In the genomic region with DNA sequence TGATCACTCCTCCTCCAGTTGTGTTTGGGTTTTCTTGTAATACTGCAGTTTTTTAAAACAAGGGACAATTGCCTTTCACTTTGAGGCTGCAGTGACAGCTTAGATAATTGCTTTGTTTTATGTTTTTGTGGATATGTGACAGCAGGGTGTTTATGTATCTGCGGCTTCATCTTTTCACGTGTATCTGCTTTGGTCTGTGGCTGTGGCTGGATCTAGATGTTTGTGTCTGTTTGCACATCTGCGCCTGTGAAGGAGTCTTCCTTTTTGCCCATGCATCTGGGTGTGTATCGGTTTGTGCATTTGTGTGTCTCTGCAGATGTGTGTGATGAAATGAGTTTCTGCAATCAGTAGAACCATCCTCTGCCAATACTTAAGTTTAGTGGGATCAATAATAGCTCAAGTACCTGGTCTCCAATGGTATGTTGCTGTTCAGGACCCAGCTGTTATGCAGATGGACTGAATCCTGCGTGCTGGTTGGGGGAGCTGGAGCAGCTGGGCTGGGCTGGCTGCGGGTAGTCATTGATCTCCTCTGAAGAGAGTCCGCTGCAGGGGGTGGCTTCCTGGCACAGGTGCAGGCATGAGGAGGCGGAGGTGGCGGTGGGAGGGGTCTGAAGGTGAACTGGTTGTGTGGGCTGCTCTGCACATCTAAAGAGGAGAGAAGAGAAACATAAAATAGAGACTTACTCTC, we compare ENCODE assay signal across 11 cellular contexts.
DNase-seq lines count a peak whose midpoint lies in the region; ATAC-seq and TF ChIP-seq lines count a peak whose summit lies in the region.
"Had no signal": no experiment of that assay in that cellular context is flagged by ENCODE, and none has a peak within 500 bp of the region (broad histone marks: within the 10 kb centered on the region; RNA-seq: fewer than 3 reads in every experiment).

No MANE protein-coding gene starts in this region.

- H3K27me3 ChIP-seq in H7 (ENCODE audit: control insufficient read depth, insufficient read depth, low read length), result no peaks in the 10 kb centered on the region

- no peak for ATAC-seq in GM21717 (IDR thresholded peaks at IDR 0.05; ENCODE audit: unreplicated experiment)

- H3K4me3 Mint-ChIP-seq in activated naive CD8-positive, alpha-beta T cell treated with anti-CD3 and anti-CD28 coated beads for 36 hours, result peak overlapping the region; percentile 60
- no peak overlapping the region for H3K4me3 Mint-ChIP-seq in MCF 10A (ENCODE audit: unreplicated experiment)

- H3K36me3 Mint-ChIP-seq in activated naive CD8-positive, alpha-beta T cell treated with anti-CD3 and anti-CD28 coated beads for 36 hours, result no peaks in the 10 kb centered on the region
- H3K36me3 Mint-ChIP-seq in MCF 10A (ENCODE audit: insufficient read depth, unreplicated experiment), result no peaks in the 10 kb centered on the region

- H3K27me3 Mint-ChIP-seq in activated naive CD8-positive, alpha-beta T cell treated with anti-CD3 and anti-CD28 coated beads for 36 hours, result no peaks in the 10 kb centered on the region
- no peaks in the 10 kb centered on the region for H3K27me3 Mint-ChIP-seq in MCF 10A (ENCODE audit: insufficient read depth, unreplicated experiment)

- H3K9me3 Mint-ChIP-seq in activated naive CD8-positive, alpha-beta T cell treated with anti-CD3 and anti-CD28 coated beads for 36 hours, result peaks cover 1% of the 10 kb centered on the region
- no peaks in the 10 kb centered on the region for H3K9me3 Mint-ChIP-seq in MCF 10A (ENCODE audit: unreplicated experiment)

- H3K4me3 ChIP-seq in H7 (ENCODE audit: insufficient read depth, low read depth, low read length), result no peak overlapping the region
- H3K4me3 ChIP-seq: BLaER1 treated with 17β-estradiol and CSF1 and Interleukin-3, amounts not matched to agents 10 nM and 100 nM; left ventricle myocardium inferior had no signal

- H3K36me3 ChIP-seq in H7 (replicated peaks; ENCODE audit: control insufficient read depth, insufficient read depth, low read length), result no peaks in the 10 kb centered on the region
- H3K36me3 ChIP-seq: BLaER1 treated with 17β-estradiol and CSF1 and Interleukin-3, amounts not matched to agents 10 nM and 100 nM; left ventricle myocardium inferior had no signal

- no peak for TF ChIP-seq CTCF in MCF 10A (IDR thresholded peaks at IDR 0.05; ENCODE audit: unreplicated experiment)

- CTCF ChIA-PET in MCF 10A (lab: Yijun Ruan, JAX), result no interaction called here

- intact Hi-C loops in MCF 10A (cut with micrococcal nuclease), result no loop called here

- peaks cover 16% of the 10 kb centered on the region for H3K4me1 Mint-ChIP-seq in activated naive CD8-positive, alpha-beta T cell treated with anti-CD3 and anti-CD28 coated beads for 36 hours
- no peaks in the 10 kb centered on the region for H3K4me1 Mint-ChIP-seq in MCF 10A (ENCODE audit: insufficient read depth, unreplicated experiment)

- BruUV-seq in MCF 10A (replicated peaks; lab: Mats Ljungman, UMichigan), result no TSS peak

- peak overlapping the region; percentile 12 for H3K27ac Mint-ChIP-seq in activated naive CD8-positive, alpha-beta T cell treated with anti-CD3 and anti-CD28 coated beads for 36 hours
- H3K27ac Mint-ChIP-seq in MCF 10A (ENCODE audit: low read depth, unreplicated experiment), result no peak overlapping the region

- DNase-seq in H7 (peak; percentile 56), NCI-H82 treated with DMSO at 0.1 percent for 48 hours (lab: John Stamatoyannopoulos, UW; ENCODE audit: unreplicated experiment) (no peak), CD1c-positive myeloid dendritic cell (ENCODE audit: extremely low spot score) (no peak), MCF 10A (ENCODE audit: unreplicated experiment) (no peak)
- peak; percentile 22 for DNase-seq in activated CD4-positive, alpha-beta T cell treated with anti-CD3 and anti-CD28 coated beads for 1 hour
- peak; percentile 31 for DNase-seq in activated naive CD8-positive, alpha-beta T cell treated with anti-CD3 and anti-CD28 coated beads for 36 hours
- DNase-seq in stimulated activated CD4-positive, alpha-beta T cell treated with anti-CD3 and anti-CD28 coated beads, Interleukin-15, amount 100 ng/mL, for 24 hours, result peak; percentile 41
- DNase-seq: left ventricle myocardium inferior, NCI-H1436 treated with DMSO at 0.1 percent for 48 hours had no signal

- POLR2A ChIA-PET in MCF 10A (lab: Yijun Ruan, JAX), result no interaction called here

Comparison
In these comparisons a context has a peak if more than half of its experiments do, and no peak if none do; other contexts are left out.
1. DNase-seq: peak in H7 (single experiment), activated CD4-positive, alpha-beta T cell treated with anti-CD3 and anti-CD28 coated beads for 1 hour (single experiment), activated naive CD8-positive, alpha-beta T cell treated with anti-CD3 and anti-CD28 coated beads for 36 hours (single experiment) and stimulated activated CD4-positive, alpha-beta T cell treated with anti-CD3 and anti-CD28 coated beads, Interleukin-15, amount 100 ng/mL, for 24 hours (single experiment); none in NCI-H82 treated with DMSO at 0.1 percent for 48 hours (single experiment), CD1c-positive myeloid dendritic cell (single experiment) and MCF 10A (single experiment).